ENCODE assay signal across 18 cellular contexts in genomic region chr11:48058064-48058463, GRCh38.
DNase-seq lines count a peak whose midpoint lies in the region; ATAC-seq and FAIRE-seq lines count a peak whose summit lies in the region.
"Had no signal": no experiment of that assay in that cellular context is flagged by ENCODE, and none has a peak within 500 bp of the region (broad histone marks: within the 10 kb centered on the region; RNA-seq: fewer than 3 reads in every experiment).

No MANE protein-coding gene starts in this region.

- H3K9me3 Mint-ChIP-seq in activated CD8-positive, alpha-beta memory T cell treated with anti-CD3 and anti-CD28 coated beads, Interleukin-2, amount 10 ng/mL, durations not matched to agents 7 days and 5 days (ENCODE audit: low read depth), result no peaks in the 10 kb centered on the region
- no peaks in the 10 kb centered on the region for H3K9me3 Mint-ChIP-seq in activated T-helper 1 cell treated with anti-CD3 and anti-CD28 coated beads, Interleukin-12 subunit alpha, Interleukin-12 subunit beta, Interleukin-2, Interleukin-4 antibody, amounts not matched to agents 30 ng/mL and 10 ng/mL and 1 ng/mL, durations not matched to agents 14 hours and 24 hours and 36 hours
- H3K9me3 Mint-ChIP-seq in natural killer cell treated with Interleukin-12 subunit alpha and Interleukin-12 subunit beta and Interleukin-15 and Interleukin-18, amount 100 ng/mL, for 72 hours, result no peaks in the 10 kb centered on the region
- H3K9me3 Mint-ChIP-seq: H9 had no signal

- DNase-seq in activated CD8-positive, alpha-beta memory T cell treated with anti-CD3 and anti-CD28 coated beads, Interleukin-2, amount 10 ng/mL, durations not matched to agents 7 days and 5 days, result no peak
- no peak for DNase-seq in activated CD8-positive, alpha-beta memory T cell treated with anti-CD3 and anti-CD28 coated beads, Interleukin-2, amount 50 U/mL, for 4 hours
- no peak for DNase-seq in GM19239 (ENCODE audit: insufficient read length, low spot score)
- no peak for DNase-seq in activated T-helper 1 cell treated with anti-CD3 and anti-CD28 coated beads, Interleukin-12 subunit alpha, Interleukin-12 subunit beta, Interleukin-2, Interleukin-4 antibody, amounts not matched to agents 30 ng/mL and 10 ng/mL and 1 ng/mL, durations not matched to agents 14 hours and 24 hours and 36 hours (ENCODE audit: low spot score)
- DNase-seq in natural killer cell treated with Interleukin-12 subunit alpha and Interleukin-12 subunit beta and Interleukin-15 and Interleukin-18, amount 100 ng/mL, for 72 hours (ENCODE audit: low spot score), result no peak
- DNase-seq in GM19240 (ENCODE audit: insufficient read length, low spot score), result no peak
- no peak for DNase-seq in mucosa of gallbladder (ENCODE audit: low spot score)
- no peak for DNase-seq in cortex of kidney (lab: John Stamatoyannopoulos, UW)
- DNase-seq: brain microvascular endothelial cell; colonic mucosa; H9; NCI-H524 treated with DMSO at 0.1 percent for 48 hours; pancreas; Right ventricle myocardium superior; stimulated activated CD4-positive, alpha-beta T cell treated with anti-CD3 and anti-CD28 coated beads, Interleukin-2, amount 100 ng/mL, for 48 hours; WERI-Rb-1 had no signal

- FAIRE-seq in GM19239 (lab: Jason Lieb, UNC), result peak; percentile 21
- FAIRE-seq: A204.1, endothelial cell of umbilical vein, pancreas had no signal

- intact Hi-C loops in activated T-helper 1 cell treated with anti-CD3 and anti-CD28 coated beads, Interleukin-12 subunit alpha, Interleukin-12 subunit beta, Interleukin-2, Interleukin-4 antibody, amounts not matched to agents 30 ng/mL and 10 ng/mL and 1 ng/mL, durations not matched to agents 14 hours and 24 hours and 36 hours (cut with micrococcal nuclease), result loop anchor here (5.0 kb wide), 1 partner anchor 196 kb away; no protein-coding TSS in a partner anchor

- CTCF ChIA-PET in activated CD8-positive, alpha-beta memory T cell treated with anti-CD3 and anti-CD28 coated beads, Interleukin-2, amount 10 ng/mL, durations not matched to agents 7 days and 5 days (lab: Charles Lee), result interaction anchor here (1.2 to 8.1 kb wide), 7 partner anchors 45 to 124 kb away, joined by 3 to 65 read pairs (median 21); no protein-coding TSS in a partner anchor

- H3K4me1 Mint-ChIP-seq in activated CD8-positive, alpha-beta memory T cell treated with anti-CD3 and anti-CD28 coated beads, Interleukin-2, amount 10 ng/mL, durations not matched to agents 7 days and 5 days, result peaks cover 74% of the 10 kb centered on the region
- peaks cover 80% of the 10 kb centered on the region for H3K4me1 Mint-ChIP-seq in activated T-helper 1 cell treated with anti-CD3 and anti-CD28 coated beads, Interleukin-12 subunit alpha, Interleukin-12 subunit beta, Interleukin-2, Interleukin-4 antibody, amounts not matched to agents 30 ng/mL and 10 ng/mL and 1 ng/mL, durations not matched to agents 14 hours and 24 hours and 36 hours (ENCODE audit: low read depth)
- peaks cover 62 to 66% of the 10 kb centered on the region in 2 donors for H3K4me1 Mint-ChIP-seq in natural killer cell treated with Interleukin-12 subunit alpha and Interleukin-12 subunit beta and Interleukin-15 and Interleukin-18, amount 100 ng/mL, for 72 hours (ENCODE audit: low read depth in 2 of 2)

- H3K27me3 Mint-ChIP-seq in activated CD8-positive, alpha-beta memory T cell treated with anti-CD3 and anti-CD28 coated beads, Interleukin-2, amount 10 ng/mL, durations not matched to agents 7 days and 5 days, result no peaks in the 10 kb centered on the region
- H3K27me3 Mint-ChIP-seq in activated T-helper 1 cell treated with anti-CD3 and anti-CD28 coated beads, Interleukin-12 subunit alpha, Interleukin-12 subunit beta, Interleukin-2, Interleukin-4 antibody, amounts not matched to agents 30 ng/mL and 10 ng/mL and 1 ng/mL, durations not matched to agents 14 hours and 24 hours and 36 hours (ENCODE audit: insufficient read depth), result no peaks in the 10 kb centered on the region
- H3K27me3 Mint-ChIP-seq in natural killer cell treated with Interleukin-12 subunit alpha and Interleukin-12 subunit beta and Interleukin-15 and Interleukin-18, amount 100 ng/mL, for 72 hours, result no peaks in the 10 kb centered on the region

- H3K27ac Mint-ChIP-seq in activated CD8-positive, alpha-beta memory T cell treated with anti-CD3 and anti-CD28 coated beads, Interleukin-2, amount 10 ng/mL, durations not matched to agents 7 days and 5 days, result peak overlapping the region; percentile 94
- peak overlapping the region; percentile 84 for H3K27ac Mint-ChIP-seq in activated T-helper 1 cell treated with anti-CD3 and anti-CD28 coated beads, Interleukin-12 subunit alpha, Interleukin-12 subunit beta, Interleukin-2, Interleukin-4 antibody, amounts not matched to agents 30 ng/mL and 10 ng/mL and 1 ng/mL, durations not matched to agents 14 hours and 24 hours and 36 hours
- H3K27ac Mint-ChIP-seq in natural killer cell treated with Interleukin-12 subunit alpha and Interleukin-12 subunit beta and Interleukin-15 and Interleukin-18, amount 100 ng/mL, for 72 hours, result peak overlapping the region; percentile 84 to 93

- ATAC-seq in activated CD8-positive, alpha-beta memory T cell treated with anti-CD3 and anti-CD28 coated beads, Interleukin-2, amount 10 ng/mL, durations not matched to agents 7 days and 5 days, result peak; percentile 10
- no peak for ATAC-seq in natural killer cell treated with Interleukin-12 subunit alpha and Interleukin-12 subunit beta and Interleukin-15 and Interleukin-18, amount 100 ng/mL, for 72 hours
- ATAC-seq: pancreas had no signal

- no peak overlapping the region for H3K4me3 Mint-ChIP-seq in activated CD8-positive, alpha-beta memory T cell treated with anti-CD3 and anti-CD28 coated beads, Interleukin-2, amount 10 ng/mL, durations not matched to agents 7 days and 5 days
- H3K4me3 Mint-ChIP-seq in activated T-helper 1 cell treated with anti-CD3 and anti-CD28 coated beads, Interleukin-12 subunit alpha, Interleukin-12 subunit beta, Interleukin-2, Interleukin-4 antibody, amounts not matched to agents 30 ng/mL and 10 ng/mL and 1 ng/mL, durations not matched to agents 14 hours and 24 hours and 36 hours, result peak overlapping the region; percentile 59
- H3K4me3 Mint-ChIP-seq in natural killer cell treated with Interleukin-12 subunit alpha and Interleukin-12 subunit beta and Interleukin-15 and Interleukin-18, amount 100 ng/mL, for 72 hours, result peak overlapping the region; percentile 59
- H3K4me3 Mint-ChIP-seq: H9 had no signal

- peaks cover 14% of the 10 kb centered on the region for H3K36me3 Mint-ChIP-seq in activated CD8-positive, alpha-beta memory T cell treated with anti-CD3 and anti-CD28 coated beads, Interleukin-2, amount 10 ng/mL, durations not matched to agents 7 days and 5 days
- peaks cover 40% of the 10 kb centered on the region for H3K36me3 Mint-ChIP-seq in activated T-helper 1 cell treated with anti-CD3 and anti-CD28 coated beads, Interleukin-12 subunit alpha, Interleukin-12 subunit beta, Interleukin-2, Interleukin-4 antibody, amounts not matched to agents 30 ng/mL and 10 ng/mL and 1 ng/mL, durations not matched to agents 14 hours and 24 hours and 36 hours (ENCODE audit: low read depth)
- no peaks in the 10 kb centered on the region for H3K36me3 Mint-ChIP-seq in natural killer cell treated with Interleukin-12 subunit alpha and Interleukin-12 subunit beta and Interleukin-15 and Interleukin-18, amount 100 ng/mL, for 72 hours
